30 cellular contexts compared by ENCODE assay signal in genomic region chr11:83039566-83039965, GRCh38. TPM values are rescaled to one million over a fixed set of nuclear protein-coding genes. Genes with fewer than 3 reads are reported as not detected.
DNase-seq lines count a peak whose midpoint lies in the region; ATAC-seq, FAIRE-seq and TF ChIP-seq lines count a peak whose summit lies in the region.
"Had no signal": no experiment of that assay in that cellular context is flagged by ENCODE, and none has a peak within 500 bp of the region (broad histone marks: within the 10 kb centered on the region; RNA-seq: fewer than 3 reads in every experiment).

No MANE protein-coding gene starts in this region.

- WGBS in spleen, 5 donors = 91 to 97% (median 94%) methylated on average over 4 of the region's 4 CpGs

- H3K9me2 ChIP-seq in PC-9 (ENCODE audit: insufficient read depth) = no peaks in the 10 kb centered on the region

- no peak overlapping the region for H3K27ac ChIP-seq in CD8-positive, alpha-beta T cell (ENCODE audit: low read depth, low read length)
- H3K27ac ChIP-seq in PC-9 = no peak overlapping the region
- no peak overlapping the region for H3K27ac ChIP-seq in astrocyte (ENCODE audit: low read depth, low read length)
- H3K27ac ChIP-seq in spleen = no peak overlapping the region
- H3K27ac ChIP-seq: esophagus muscularis mucosa, heart left ventricle, left lung, prostate gland, right lobe of liver, tibial artery, VCaP had no signal

- H3K4me1 Mint-ChIP-seq in CD8-positive, alpha-beta T cell (ENCODE audit: low read depth) = peaks cover 63% of the 10 kb centered on the region
- H3K4me1 Mint-ChIP-seq in astrocyte (ENCODE audit: low read depth, unreplicated experiment) = peaks cover 29% of the 10 kb centered on the region
- peaks cover 68 to 90% (median 80%) of the 10 kb centered on the region in 3 donors for H3K4me1 Mint-ChIP-seq in naive B cell

- CTCF ChIA-PET in CD8-positive, alpha-beta T cell (lab: Charles Lee) = no interaction called here
- CTCF ChIA-PET in PC-9 (lab: Charles Lee) = no interaction called here

- 0 out of 2 replicates have a peak overlapping the region, but pooled peaks have one; percentile 62 for H2AFZ ChIP-seq in PC-9
- H2AFZ ChIP-seq in astrocyte (ENCODE audit: low read depth, low read length) = no peak overlapping the region

- no peak overlapping the region for H3K4me3 ChIP-seq in CD8-positive, alpha-beta T cell (ENCODE audit: low read depth, low read length)
- no peak overlapping the region for H3K4me3 ChIP-seq in PC-9
- H3K4me3 ChIP-seq in astrocyte (ENCODE audit: insufficient read depth, low read depth, low read length) = no peak overlapping the region
- no peak overlapping the region for H3K4me3 ChIP-seq in spleen
- H3K4me3 ChIP-seq: esophagus muscularis mucosa, heart left ventricle, left lung, prostate gland, right lobe of liver, tibial artery had no signal

- POLR2A ChIA-PET in CD8-positive, alpha-beta T cell (lab: Charles Lee) = no interaction called here
- POLR2A ChIA-PET in PC-9 (lab: Charles Lee; ENCODE audit: unreplicated experiment) = no interaction called here

- H3K79me2 ChIP-seq in PC-9 (ENCODE audit: low read depth) (no peaks in the 10 kb centered on the region), astrocyte (ENCODE audit: insufficient read depth, low read length) (peaks cover 54% of the 10 kb centered on the region)

- peak overlapping the region; percentile 33 for H3K27ac Mint-ChIP-seq in CD8-positive, alpha-beta T cell
- H3K27ac Mint-ChIP-seq in astrocyte (ENCODE audit: unreplicated experiment) = peak overlapping the region; percentile 81
- peak overlapping the region in 4 of 6 donors; percentile 63 to 84 (median 80) for H3K27ac Mint-ChIP-seq in naive B cell
- H3K27ac Mint-ChIP-seq: activated CD4-positive, alpha-beta T cell treated with anti-CD3 and anti-CD28 coated beads, Interleukin-2, amount 10 ng/mL, durations not matched to agents 24 days and 14 days had no signal

- no peaks in the 10 kb centered on the region for H3K27me3 ChIP-seq in CD8-positive, alpha-beta T cell (ENCODE audit: insufficient read depth, low read length)
- H3K27me3 ChIP-seq in PC-9 (ENCODE audit: insufficient read depth, low read depth) = no peaks in the 10 kb centered on the region
- no peaks in the 10 kb centered on the region for H3K27me3 ChIP-seq in astrocyte (ENCODE audit: insufficient read depth, low read length)
- H3K27me3 ChIP-seq in spleen (replicated peaks in 1 of 7) = no peaks in the 10 kb centered on the region
- H3K27me3 ChIP-seq: esophagus muscularis mucosa, heart left ventricle, left lung, right lobe of liver, tibial artery had no signal

- no peaks in the 10 kb centered on the region for H3K27me3 Mint-ChIP-seq in CD8-positive, alpha-beta T cell (ENCODE audit: low read depth)
- H3K27me3 Mint-ChIP-seq in astrocyte (ENCODE audit: low read depth, unreplicated experiment) (no peaks in the 10 kb centered on the region), naive B cell (no peaks in the 10 kb centered on the region)
- H3K27me3 Mint-ChIP-seq: activated CD4-positive, alpha-beta T cell treated with anti-CD3 and anti-CD28 coated beads, Interleukin-2, amount 10 ng/mL, durations not matched to agents 24 days and 14 days had no signal

- H3K9me3 ChIP-seq in CD8-positive, alpha-beta T cell (ENCODE audit: low read length) = no peaks in the 10 kb centered on the region
- no peaks in the 10 kb centered on the region for H3K9me3 ChIP-seq in PC-9 (ENCODE audit: insufficient read depth, low read depth)
- H3K9me3 ChIP-seq in astrocyte (ENCODE audit: insufficient read depth, low read depth, low read length) = no peaks in the 10 kb centered on the region
- no peaks in the 10 kb centered on the region for H3K9me3 ChIP-seq in spleen
- H3K9me3 ChIP-seq: esophagus muscularis mucosa, heart left ventricle, left lung, prostate gland, right lobe of liver, tibial artery had no signal

- H3K36me3 Mint-ChIP-seq in CD8-positive, alpha-beta T cell = peaks cover 9% of the 10 kb centered on the region
- H3K36me3 Mint-ChIP-seq in astrocyte (ENCODE audit: low read depth, unreplicated experiment) = peaks cover 10% of the 10 kb centered on the region
- peaks cover 12 to 22% of the 10 kb centered on the region in 2 donors for H3K36me3 Mint-ChIP-seq in naive B cell

- H3K4me3 Mint-ChIP-seq in CD8-positive, alpha-beta T cell = no peak overlapping the region
- H3K4me3 Mint-ChIP-seq in astrocyte (ENCODE audit: unreplicated experiment) = no peak overlapping the region
- peak overlapping the region in 4 of 8 donors; percentile 4 to 53 (median 15) for H3K4me3 Mint-ChIP-seq in naive B cell
- H3K4me3 Mint-ChIP-seq: activated CD4-positive, alpha-beta T cell treated with anti-CD3 and anti-CD28 coated beads, Interleukin-2, amount 10 ng/mL, durations not matched to agents 24 days and 14 days had no signal

- FAIRE-seq in astrocyte (lab: Jason Lieb, UNC) = no peak
- FAIRE-seq: GM19239 had no signal

- H3K4me2 ChIP-seq in PC-9 = no peak overlapping the region
- no peak overlapping the region for H3K4me2 ChIP-seq in astrocyte (ENCODE audit: low read length)

- in situ Hi-C loops in G401 (cut with HindIII; ENCODE audit: low sequenced_read_pairs) = no loop called here

- H3K9ac ChIP-seq in astrocyte (ENCODE audit: low read length) = peak overlapping the region; percentile 12

- no peak for DNase-seq in CD8-positive, alpha-beta T cell
- DNase-seq in PC-9 = no peak
- no peak for DNase-seq in astrocyte (ENCODE audit: low read depth)
- DNase-seq in naive B cell = no peak
- DNase-seq in spleen = no peak
- DNase-seq in G401 (ENCODE audit: low spot score) = no peak
- DNase-seq: activated CD4-positive, alpha-beta T cell treated with anti-CD3 and anti-CD28 coated beads, Interleukin-2, amount 10 ng/mL, durations not matched to agents 24 days and 14 days; activated T-cell treated with anti-CD3 and anti-CD28 coated beads, Interleukin-2, amount 50 U/mL, for 1 hour; aorta; C1 segment of cervical spinal cord; cortex of kidney; DMS79; foreskin melanocyte; GOT3; heart left ventricle; islet precursor cell; left lung; NCI-H146; NCI-H2107; NCI-H748 treated with DMSO at 0.1 percent for 48 hours; right lobe of liver; SIG-M5; stimulated activated CD8-positive, alpha-beta memory T cell treated with anti-CD3 and anti-CD28 coated beads, Interleukin-4, amount 100 ng/mL, for 48 hours; tibial artery had no signal

- H3K36me3 ChIP-seq in CD8-positive, alpha-beta T cell (ENCODE audit: insufficient read depth, low read length) = no peaks in the 10 kb centered on the region
- H3K36me3 ChIP-seq in PC-9 (ENCODE audit: low read depth) (no peaks in the 10 kb centered on the region), astrocyte (ENCODE audit: insufficient read depth, low read length) (no peaks in the 10 kb centered on the region), spleen (no peaks in the 10 kb centered on the region)
- H3K36me3 ChIP-seq: esophagus muscularis mucosa, heart left ventricle, left lung, prostate gland, right lobe of liver, tibial artery had no signal

- no TSS peak for BruUV-seq in PC-9 (replicated peaks; lab: Mats Ljungman, UMichigan)

- H3K9me3 Mint-ChIP-seq in CD8-positive, alpha-beta T cell = no peaks in the 10 kb centered on the region
- H3K9me3 Mint-ChIP-seq in astrocyte (ENCODE audit: unreplicated experiment) = no peaks in the 10 kb centered on the region
- no peaks in the 10 kb centered on the region for H3K9me3 Mint-ChIP-seq in naive B cell

- TF ChIP-seq POLR2A in spleen (IDR thresholded peaks at IDR 0.05) = no peak

- peaks cover 3% of the 10 kb centered on the region; the same call in 1 of the 2 replicates for H3F3A ChIP-seq in PC-9 (ENCODE audit: insufficient read depth, low read depth)

- intact Hi-C loops in CD8-positive, alpha-beta T cell (cut with DNase I, micrococcal nuclease) = no loop called here
- intact Hi-C loops in PC-9 (cut with micrococcal nuclease; ENCODE audit: unreplicated experiment) (no loop called here), spleen (cut with DNase I; ENCODE audit: low total_unique reads) (no loop called here)

- no peak for TF ChIP-seq CTCF in CD8-positive, alpha-beta T cell (IDR thresholded peaks at IDR 0.05)
- TF ChIP-seq CTCF in PC-9 (conservative IDR thresholded peaks at IDR 0.05) (no peak), astrocyte (IDR thresholded peaks at IDR 0.05; ENCODE audit: insufficient read depth, low read depth, low read length) (no peak), spleen (IDR thresholded peaks at IDR 0.05 in 8 of 11, conservative IDR thresholded peaks at IDR 0.05 in 3 of 11) (no peak)

- ATAC-seq in CD8-positive, alpha-beta T cell = no peak
- ATAC-seq in naive B cell (ENCODE audit: low read depth in 2 of 2) (no peak), GM21825 (IDR thresholded peaks at IDR 0.05; ENCODE audit: unreplicated experiment) (no peak)
- ATAC-seq: heart left ventricle, left lung, Panc1, right lobe of liver had no signal

- peaks cover 17% of the 10 kb centered on the region for H3K4me1 ChIP-seq in CD8-positive, alpha-beta T cell (ENCODE audit: insufficient read depth, low read length)
- H3K4me1 ChIP-seq in PC-9 (replicated peaks; ENCODE audit: insufficient read depth) = peaks cover 16% of the 10 kb centered on the region
- H3K4me1 ChIP-seq in astrocyte (ENCODE audit: insufficient read depth, low read length) = peaks cover 18% of the 10 kb centered on the region
- peaks cover 11 to 43% (median 21%) of the 10 kb centered on the region in 6 donors for H3K4me1 ChIP-seq in spleen

- H4K20me1 ChIP-seq in PC-9 (ENCODE audit: insufficient read depth) (no peaks in the 10 kb centered on the region), astrocyte (ENCODE audit: insufficient read depth, low read length) (peaks cover 17% of the 10 kb centered on the region)

RNA-seq across cellular contexts. Expression of gene RAB30, which starts 32.1 kb away (rescaled TPM):
- 100 to 1,000 TPM; 125 to 134 TPM for total RNA-seq in CD8-positive, alpha-beta T cell
- total RNA-seq in PC-9 (2021) (3.2 and 3.6 TPM in 2 replicates), astrocyte (35.5 and 40.0 TPM in 2 replicates), spleen (10 to 100 TPM; 15.5 to 42.8 (median 36.2) TPM)
- polyA plus RNA-seq in naive B cell (ENCODE audit: low read depth in 6 of 6) (100 to 1,000 TPM; 108 to 156 (median 142) TPM), spleen (1 to 10 TPM; 3.8 to 7.4 (median 4.4) TPM)
- 2.2 and 3.7 TPM in 2 replicates for total RNA-seq in G401 (2014; rRNA removed; shearing (Covaris generic))
